In the genomic region with DNA sequence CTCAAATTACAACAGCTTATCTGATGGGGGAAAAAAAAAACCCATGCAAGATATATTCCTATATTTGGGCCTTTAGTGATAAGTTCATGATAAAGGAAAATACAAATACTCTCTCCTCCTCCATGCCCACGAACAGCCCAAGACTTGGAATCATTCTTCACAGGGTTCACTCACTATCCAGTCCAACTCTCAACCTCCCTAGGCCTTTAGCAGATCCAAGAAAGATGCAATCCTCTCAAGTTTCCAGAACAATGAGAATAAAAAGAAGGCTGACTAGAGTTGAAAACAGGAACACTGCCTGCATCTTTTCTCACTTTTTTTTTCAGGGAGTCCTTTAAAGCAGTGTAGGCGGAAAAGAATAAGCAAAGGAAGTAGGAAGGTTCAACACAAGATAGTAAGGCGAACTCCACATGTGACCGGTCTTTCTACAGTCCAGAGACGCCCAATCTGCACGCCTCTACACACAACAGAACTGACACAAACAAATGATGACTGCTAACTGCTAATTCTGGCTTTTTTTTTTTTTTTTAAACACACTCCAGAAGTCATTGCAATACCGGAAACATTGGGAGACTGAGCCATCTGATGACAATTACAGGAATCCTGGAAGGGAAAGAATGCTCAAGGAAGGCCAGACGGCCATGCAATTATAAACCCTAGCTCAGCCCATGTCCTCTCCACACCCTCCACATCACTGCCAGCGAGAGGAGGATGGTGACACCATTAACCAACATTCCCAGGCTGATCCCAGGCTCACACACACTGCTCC, we compare ENCODE assay signal across 11 cellular contexts.
A peak's percentile ranks its signal among the peaks of the same experiment; 100 is the strongest.
DNase-seq lines count a peak whose midpoint lies in the region; ATAC-seq and TF ChIP-seq lines count a peak whose summit lies in the region.
"Had no signal": no experiment of that assay in that cellular context is flagged by ENCODE, and none has a peak within 500 bp of the region (broad histone marks: within the 10 kb centered on the region; RNA-seq: fewer than 3 reads in every experiment).

No MANE protein-coding gene starts in this region.

- in situ Hi-C loops in astrocyte of the spinal cord (cut with HindIII; ENCODE audit: low sequenced_read_pairs): no loop called here

- H3K9me3 ChIP-seq in right atrium auricular region: no peaks in the 10 kb centered on the region

- H3K4me3 Mint-ChIP-seq in CD14-positive monocyte: no peak overlapping the region

- H3K4me1 Mint-ChIP-seq in CD14-positive monocyte: no peaks in the 10 kb centered on the region

- H3K36me3 ChIP-seq in right atrium auricular region: no peaks in the 10 kb centered on the region

- peak overlapping the region; percentile 16 to 37 for H3K27ac ChIP-seq in right atrium auricular region
- H3K27ac ChIP-seq: dorsolateral prefrontal cortex had no signal

- H3K27me3 Mint-ChIP-seq in CD14-positive monocyte (ENCODE audit: low read depth in 3 of 3): peaks cover 2 to 3% (median 3%) of the 10 kb centered on the region in 3 donors

- H3K9me3 Mint-ChIP-seq in CD14-positive monocyte: peaks cover 1 to 8% (median 2%) of the 10 kb centered on the region in 7 donors

- peaks cover 0 to 8% of the 10 kb centered on the region in 2 donors for H3K4me1 ChIP-seq in right atrium auricular region

- TF ChIP-seq CTCF in astrocyte of the spinal cord (IDR thresholded peaks at IDR 0.05; ENCODE audit: low read depth, low read length) (no peak), right atrium auricular region (IDR thresholded peaks at IDR 0.05) (no peak), CD14-positive monocyte (IDR thresholded peaks at IDR 0.05) (no peak)

- peak; percentile 90 for DNase-seq in GM03348 (ENCODE audit: low spot score)
- DNase-seq in astrocyte of the spinal cord (ENCODE audit: low read depth, low spot score): peak; percentile 29
- peak; percentile 64 for DNase-seq in right atrium auricular region (ENCODE audit: low spot score)
- peak; percentile 65 for DNase-seq in skeletal muscle cell (ENCODE audit: low read depth)
- no peak for DNase-seq in activated CD4-positive, alpha-beta T cell treated with anti-CD3 and anti-CD28 coated beads, Interleukin-2, amount 50 U/mL, for 48 hours
- no peak for DNase-seq in CD14-positive monocyte (ENCODE audit: low spot score)
- no peak for DNase-seq in NCI-H2029 treated with DMSO at 0.1 percent for 48 hours (lab: John Stamatoyannopoulos, UW)
- DNase-seq: activated gamma-delta T cell, dorsolateral prefrontal cortex, posterior cingulate gyrus had no signal

- intact Hi-C loops in CD14-positive monocyte (cut with micrococcal nuclease): no loop called here

- H3K4me3 ChIP-seq in astrocyte of the spinal cord (ENCODE audit: low read depth, low read length) (no peak overlapping the region), right atrium auricular region (no peak overlapping the region), skeletal muscle cell (ENCODE audit: low read depth, low read length) (no peak overlapping the region)
- H3K4me3 ChIP-seq: dorsolateral prefrontal cortex had no signal

- H3K36me3 Mint-ChIP-seq in CD14-positive monocyte: no peaks in the 10 kb centered on the region

- no peak for ATAC-seq in HG03045 (IDR thresholded peaks at IDR 0.05; ENCODE audit: unreplicated experiment)

- H3K27ac Mint-ChIP-seq in CD14-positive monocyte: no peak overlapping the region

- no peaks in the 10 kb centered on the region for H3K27me3 ChIP-seq in right atrium auricular region

Comparison
In these comparisons a context has a peak if more than half of its experiments do, and no peak if none do; other contexts are left out.
1. DNase-seq: peak in GM03348 (single experiment), astrocyte of the spinal cord (single experiment), right atrium auricular region (single experiment) and skeletal muscle cell (single experiment); none in activated CD4-positive, alpha-beta T cell treated with anti-CD3 and anti-CD28 coated beads, Interleukin-2, amount 50 U/mL, for 48 hours (0 of 2), CD14-positive monocyte (single experiment) and NCI-H2029 treated with DMSO at 0.1 percent for 48 hours (single experiment).